In genomic region chr2:143383016-143383415, GRCh38 we compare ENCODE assay signal across 21 cellular contexts.
DNase-seq lines count a peak whose midpoint lies in the region; ATAC-seq, FAIRE-seq and TF ChIP-seq lines count a peak whose summit lies in the region.
"Had no signal": no experiment of that assay in that cellular context is flagged by ENCODE, and none has a peak within 500 bp of the region (broad histone marks: within the 10 kb centered on the region; RNA-seq: fewer than 3 reads in every experiment).

No MANE protein-coding gene starts in this region.

- H3K27me3 ChIP-seq in GM23338 (ENCODE audit: insufficient read depth) = no peaks in the 10 kb centered on the region
- no peaks in the 10 kb centered on the region for H3K27me3 ChIP-seq in K562 (ENCODE audit: control insufficient read depth in 2 of 2, insufficient read depth in 2 of 2, low read length in 2 of 2)
- no peaks in the 10 kb centered on the region for H3K27me3 ChIP-seq in neural progenitor cell
- H3K27me3 ChIP-seq: BLaER1 treated with 17β-estradiol and CSF1 and Interleukin-3, amounts not matched to agents 10 nM and 100 nM had no signal

- POLR2A ChIA-PET in K562 (lab: Yijun Ruan, JAX) = no interaction called here

- intact Hi-C loops in K562 (cut with micrococcal nuclease) = no loop called here

- no peaks in the 10 kb centered on the region for H3K9me3 ChIP-seq in K562 (replicated peaks; ENCODE audit: control insufficient read depth, insufficient read depth, low read depth, low read length)
- no peaks in the 10 kb centered on the region for H3K9me3 ChIP-seq in neural progenitor cell (ENCODE audit: low read depth)
- H3K9me3 ChIP-seq: A549; BLaER1 treated with 17β-estradiol and CSF1 and Interleukin-3, amounts not matched to agents 10 nM and 100 nM; Caco-2 had no signal

- H3K27me3 Mint-ChIP-seq in GM23338 (ENCODE audit: insufficient read depth, low read depth, poor library complexity) = no peaks in the 10 kb centered on the region
- H3K27me3 Mint-ChIP-seq in neural progenitor cell (ENCODE audit: insufficient read depth, low read depth) = no peaks in the 10 kb centered on the region
- H3K27me3 Mint-ChIP-seq: B cell; CD4-positive, alpha-beta T cell had no signal

- TF ChIP-seq POLR2A in K562 (conservative IDR thresholded peaks at IDR 0.05) = no peak

- no peak for FAIRE-seq in K562 (lab: Jason Lieb, UNC)
- FAIRE-seq: A549, D721Med, G401.6, GM12878, GM12892, GM18507 had no signal

- no peak overlapping the region for H3K4me3 Mint-ChIP-seq in GM23338
- H3K4me3 Mint-ChIP-seq in neural progenitor cell = no peak overlapping the region
- H3K4me3 Mint-ChIP-seq: B cell; CD4-positive, alpha-beta T cell; CD8-positive, alpha-beta T cell had no signal

- H3K4me3 ChIP-seq in GM23338 (no peak overlapping the region), K562 (no peak overlapping the region), neural progenitor cell (no peak overlapping the region)
- H3K4me3 ChIP-seq: A549; BLaER1 treated with 17β-estradiol and CSF1 and Interleukin-3, amounts not matched to agents 10 nM and 100 nM; GM12878 had no signal

- H3K36me3 ChIP-seq in GM23338 (ENCODE audit: insufficient read depth) = no peaks in the 10 kb centered on the region
- no peaks in the 10 kb centered on the region for H3K36me3 ChIP-seq in K562 (ENCODE audit: control insufficient read depth, insufficient read depth, low read length)
- no peaks in the 10 kb centered on the region for H3K36me3 ChIP-seq in neural progenitor cell

- H3K79me2 ChIP-seq in GM23338 (replicated peaks; ENCODE audit: insufficient read depth) = no peaks in the 10 kb centered on the region
- H3K79me2 ChIP-seq in K562 (ENCODE audit: control insufficient read depth, insufficient read depth, low read length) = no peaks in the 10 kb centered on the region
- no peaks in the 10 kb centered on the region for H3K79me2 ChIP-seq in neural progenitor cell (ENCODE audit: low read depth)

- no peak overlapping the region for H3K27ac ChIP-seq in GM23338 (ENCODE audit: low read depth)
- H3K27ac ChIP-seq in K562 (ENCODE audit: extremely low read depth, low read depth, low read length) = no peak overlapping the region
- no peak overlapping the region for H3K27ac ChIP-seq in neural progenitor cell
- H3K27ac ChIP-seq: 22Rv1; A549; BLaER1 treated with 17β-estradiol and CSF1 and Interleukin-3, amounts not matched to agents 10 nM and 100 nM; C4-2B had no signal

- ATAC-seq in GM23338 (no peak), K562 (no peak)
- ATAC-seq: A549; CD8-positive, alpha-beta T cell; GM12878 had no signal

- no peak for TF ChIP-seq RAD21 in K562 (CRISPR knock-in tag; conservative IDR thresholded peaks at IDR 0.05 in 1 of 2, IDR thresholded peaks at IDR 0.05 in 1 of 2)

- H3K4me2 ChIP-seq in GM23338 = no peak overlapping the region
- H3K4me2 ChIP-seq in K562 (ENCODE audit: insufficient read depth, low read length) = no peak overlapping the region
- H3K4me2 ChIP-seq in neural progenitor cell = no peak overlapping the region
- H3K4me2 ChIP-seq: A549; BLaER1 treated with 17β-estradiol and CSF1 and Interleukin-3, amounts not matched to agents 10 nM and 100 nM had no signal

- DNase-seq in GM23338 (ENCODE audit: low spot score) (no peak), K562 (ENCODE audit: extremely low read depth in 1 of 4, low spot score in 3 of 4) (no peak), neural progenitor cell (ENCODE audit: low spot score) (no peak), GDM1 (lab: John Stamatoyannopoulos, UW) (no peak)
- no peak for DNase-seq in stimulated activated naive CD4-positive, alpha-beta T cell treated with Interleukin-2 at 50 U/mL for 16 hours (lab: John Stamatoyannopoulos, UW)
- DNase-seq in activated CD4-positive, alpha-beta T cell treated with anti-CD3 and anti-CD28 coated beads for 48 hours = no peak
- DNase-seq: AML-193; Caco-2; Calu3; CD4-positive, alpha-beta T cell; CD8-positive, alpha-beta T cell had no signal

- H3K27ac Mint-ChIP-seq in GM23338 (no peak overlapping the region), neural progenitor cell (no peak overlapping the region)
- H3K27ac Mint-ChIP-seq: B cell; CD4-positive, alpha-beta T cell; CD8-positive, alpha-beta T cell had no signal

- H3F3A ChIP-seq in GM23338 (replicated peaks; ENCODE audit: low read depth) (no peaks in the 10 kb centered on the region), neural progenitor cell (ENCODE audit: low read depth) (no peaks in the 10 kb centered on the region)

- H3K36me3 Mint-ChIP-seq in GM23338 (ENCODE audit: low read depth) (no peaks in the 10 kb centered on the region), neural progenitor cell (no peaks in the 10 kb centered on the region)

- no peaks in the 10 kb centered on the region for H3K9me1 ChIP-seq in K562 (ENCODE audit: control insufficient read depth, insufficient read depth, low read length)

- no peak overlapping the region for H3K9ac ChIP-seq in K562 (ENCODE audit: insufficient read depth in 1 of 2, low read depth in 2 of 2, low read length in 2 of 2)
- H3K9ac ChIP-seq in neural progenitor cell = no peak overlapping the region
- H3K9ac ChIP-seq: BLaER1 treated with 17β-estradiol and CSF1 and Interleukin-3, amounts not matched to agents 10 nM and 100 nM had no signal

- no peaks in the 10 kb centered on the region for H3K4me1 Mint-ChIP-seq in GM23338
- no peaks in the 10 kb centered on the region for H3K4me1 Mint-ChIP-seq in neural progenitor cell

- TF ChIP-seq CTCF in GM23338 (conservative IDR thresholded peaks at IDR 0.05; ENCODE audit: low read depth in 2 of 2) = no peak
- no peak for TF ChIP-seq CTCF in K562 (IDR thresholded peaks at IDR 0.05 in 2 of 3, conservative IDR thresholded peaks at IDR 0.05 in 1 of 3; ENCODE audit: insufficient read depth in 2 of 3, low read depth in 1 of 3, low read length in 3 of 3)
- no peak for TF ChIP-seq CTCF in neural progenitor cell (IDR thresholded peaks at IDR 0.05)

- no peaks in the 10 kb centered on the region for H3K9me2 ChIP-seq in GM23338 (ENCODE audit: insufficient read depth)

- CTCF ChIA-PET in K562 (lab: Yijun Ruan, JAX; ENCODE audit: low intra/inter-chr PET ratio) = no interaction called here

- no peaks in the 10 kb centered on the region for H4K20me1 ChIP-seq in GM23338 (replicated peaks; ENCODE audit: insufficient read depth)
- H4K20me1 ChIP-seq in K562 (replicated peaks; ENCODE audit: control insufficient read depth, insufficient read depth, low read length) = no peaks in the 10 kb centered on the region
- H4K20me1 ChIP-seq in neural progenitor cell (ENCODE audit: low read depth) = no peaks in the 10 kb centered on the region

- no TSS peak for BruUV-seq in K562 (replicated peaks; lab: Mats Ljungman, UMichigan)

- H3K4me1 ChIP-seq in GM23338 (ENCODE audit: insufficient read depth) (no peaks in the 10 kb centered on the region), K562 (replicated peaks in 1 of 2; ENCODE audit: control insufficient read depth in 2 of 2, insufficient read depth in 2 of 2, low read length in 2 of 2) (no peaks in the 10 kb centered on the region), neural progenitor cell (no peaks in the 10 kb centered on the region)
- H3K4me1 ChIP-seq: A549, Caco-2 had no signal

- WGBS in K562 (ENCODE audit: insufficient coverage, low coverage, missing lambda C conversion rate) = 11% methylated on average over 2 of the region's 2 CpGs

- in situ Hi-C loops in K562 (cut with MboI) = no loop called here

- H2AFZ ChIP-seq in GM23338 (peak overlapping the region; percentile 44; the same call in 1 of the 2 replicates), K562 (ENCODE audit: low read depth, low read length) (no peak overlapping the region), neural progenitor cell (replicated peaks) (peak overlapping the region; percentile 70)

- TF ChIP-seq EP300 in K562 (IDR thresholded peaks at IDR 0.05; ENCODE audit: low read length) = no peak

- H3K9me3 Mint-ChIP-seq in GM23338 (no peaks in the 10 kb centered on the region), neural progenitor cell (no peaks in the 10 kb centered on the region)
- H3K9me3 Mint-ChIP-seq: CD4-positive, alpha-beta T cell; CD8-positive, alpha-beta T cell had no signal

TF ChIP-seq in GM23338, 12 proteins besides CTCF, POLR2A, EP300 and RAD21 (continues in another document):
- TF ChIP-seq ZNF331 (CRISPR knock-in tag; IDR thresholded peaks at IDR 0.05; ENCODE audit: low read depth) (no peak), ETS1 (IDR thresholded peaks at IDR 0.05) (no peak), NANOG (IDR thresholded peaks at IDR 0.05; ENCODE audit: borderline replicate concordance) (no peak), ZNF114 (CRISPR knock-in tag; IDR thresholded peaks at IDR 0.05) (no peak), POLR2AphosphoS5 (IDR thresholded peaks at IDR 0.05; ENCODE audit: low read depth) (no peak)

TF ChIP-seq in K562, 482 proteins besides CTCF, POLR2A, EP300 and RAD21 (continues in another document):
- no peak for TF ChIP-seq ZNF354B (CRISPR knock-in tag; IDR thresholded peaks at IDR 0.05)
- no peak for TF ChIP-seq CEBPG (CRISPR knock-in tag; IDR thresholded peaks at IDR 0.05)
- TF ChIP-seq CEBPG (tag; conservative IDR thresholded peaks at IDR 0.05 in 1 of 2, IDR thresholded peaks at IDR 0.05 in 1 of 2) = peak in 1 of 2 experiments; percentile 70; a peak in 2 of 4 replicates
- no peak for TF ChIP-seq GTF2E2 (tag; IDR thresholded peaks at IDR 0.05)
- no peak for TF ChIP-seq ZBTB9 (CRISPR knock-in tag; IDR thresholded peaks at IDR 0.05)
- no peak for TF ChIP-seq ZNF445 (CRISPR knock-in tag; IDR thresholded peaks at IDR 0.05; ENCODE audit: low read depth)
- TF ChIP-seq ATF1 (CRISPR knock-in tag; IDR thresholded peaks at IDR 0.05) = no peak
- no peak for TF ChIP-seq ATF1 (tag; IDR thresholded peaks at IDR 0.05)
- TF ChIP-seq CEBPB (tag; IDR thresholded peaks at IDR 0.05) = 0 out of 2 replicates have a peak, but pooled peaks have one; percentile 14
- no peak for TF ChIP-seq DACH1 (IDR thresholded peaks at IDR 0.05; ENCODE audit: partially characterized antibody)
- TF ChIP-seq ZNF584 (CRISPR knock-in tag; IDR thresholded peaks at IDR 0.05; ENCODE audit: low read depth) = no peak
- TF ChIP-seq CBX5 (IDR thresholded peaks at IDR 0.05; ENCODE audit: borderline replicate concordance, low read depth) = no peak
- TF ChIP-seq ZNF778 (CRISPR knock-in tag; IDR thresholded peaks at IDR 0.05) = no peak
